ENCODE assay signal across 28 cellular contexts in the genomic region with DNA sequence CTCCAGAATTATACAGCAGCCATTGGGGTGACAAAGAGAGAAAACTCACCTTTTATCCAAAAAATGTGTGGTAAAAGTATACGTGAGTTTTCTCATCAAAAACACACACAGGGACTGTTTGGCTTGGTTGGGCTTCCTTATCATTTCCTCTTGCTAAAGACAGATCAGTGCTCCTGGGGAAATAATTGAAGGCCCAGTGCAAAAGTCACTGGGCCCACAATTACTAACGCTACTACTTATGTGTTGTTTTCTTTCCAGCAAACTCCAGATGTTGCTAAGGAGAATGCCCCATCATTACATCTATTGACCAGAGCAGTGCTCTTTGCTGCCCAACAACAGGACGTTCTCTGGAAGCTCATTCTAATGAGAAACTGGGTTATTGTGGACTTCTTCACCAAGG.
"Had no signal": no experiment of that assay in that cellular context is flagged by ENCODE, and none has a peak within 500 bp of the region (broad histone marks: within the 10 kb centered on the region; RNA-seq: fewer than 3 reads in every experiment).

No MANE protein-coding gene starts in this region.

- H3K4me1 ChIP-seq: esophagus squamous epithelium, psoas muscle, right atrium auricular region had no signal

- H3K27me3 ChIP-seq: esophagus squamous epithelium, gastrocnemius medialis, neutrophil, ovary, right atrium auricular region, spleen had no signal

- DNase-seq: activated CD4-positive, alpha-beta T cell treated with anti-CD3 and anti-CD28 coated beads, Interleukin-2, amount 10 ng/mL, durations not matched to agents 7 days and 5 days; activated CD4-positive, CD25-positive, alpha-beta regulatory T cell treated with anti-CD3 and anti-CD28 coated beads, Interleukin-2, amount 50 U/mL, for 72 hours; activated CD8-positive, alpha-beta memory T cell treated with anti-CD3 and anti-CD28 coated beads, Interleukin-2, amount 10 ng/mL, durations not matched to agents 7 days and 5 days; activated CD8-positive, alpha-beta T cell treated with anti-CD3 and anti-CD28 coated beads for 36 hours; activated gamma-delta T cell; aorta; central memory CD4-positive, alpha-beta T cell; effector memory CD4-positive, alpha-beta T cell; esophagus squamous epithelium; gastrocnemius medialis; head of caudate nucleus; islet precursor cell; left colon; midbrain; ovary; psoas muscle; spleen; stimulated activated CD4-positive, alpha-beta T cell treated with anti-CD3 and anti-CD28 coated beads, Interleukin-4, amount 100 ng/mL, for 24 hours; stimulated activated naive CD4-positive, alpha-beta T cell treated with Interleukin-2 at 50 U/mL for 16 hours; SW 1271; T-helper 17 cell; WERI-Rb-1 had no signal

- H3K9me3 Mint-ChIP-seq: activated CD4-positive, alpha-beta T cell treated with anti-CD3 and anti-CD28 coated beads, Interleukin-2, amount 10 ng/mL, durations not matched to agents 7 days and 5 days; activated CD8-positive, alpha-beta T cell treated with anti-CD3 and anti-CD28 coated beads for 36 hours; activated naive CD4-positive, alpha-beta T cell treated with anti-CD3 and anti-CD28 coated beads, Interleukin-2, amount 50 U/mL, for 24 hours; activated T-helper 1 cell treated with anti-CD3 and anti-CD28 coated beads, Interleukin-12 subunit alpha, Interleukin-12 subunit beta, Interleukin-2, Interleukin-4 antibody, amounts not matched to agents 30 ng/mL and 10 ng/mL and 1 ng/mL, durations not matched to agents 14 hours and 24 hours and 36 hours; brain; natural killer cell treated with Interleukin-12 subunit alpha and Interleukin-12 subunit beta and Interleukin-15 and Interleukin-18, amount 100 ng/mL, for 72 hours had no signal

- H3K4me3 Mint-ChIP-seq: activated CD4-positive, alpha-beta T cell treated with anti-CD3 and anti-CD28 coated beads, Interleukin-2, amount 10 ng/mL, durations not matched to agents 7 days and 5 days; activated CD8-positive, alpha-beta memory T cell treated with anti-CD3 and anti-CD28 coated beads, Interleukin-2, amount 10 ng/mL, durations not matched to agents 7 days and 5 days; activated CD8-positive, alpha-beta T cell treated with anti-CD3 and anti-CD28 coated beads for 36 hours; activated naive CD4-positive, alpha-beta T cell treated with anti-CD3 and anti-CD28 coated beads, Interleukin-2, amount 50 U/mL, for 24 hours; brain; natural killer cell treated with Interleukin-12 subunit alpha and Interleukin-12 subunit beta and Interleukin-15 and Interleukin-18, amount 100 ng/mL, for 72 hours; T-helper 17 cell had no signal

- H3K27ac ChIP-seq: esophagus squamous epithelium, neutrophil, ovary, psoas muscle, WERI-Rb-1 had no signal

- H3K27ac Mint-ChIP-seq: activated CD4-positive, alpha-beta T cell treated with anti-CD3 and anti-CD28 coated beads, Interleukin-2, amount 10 ng/mL, durations not matched to agents 7 days and 5 days; activated CD8-positive, alpha-beta T cell treated with anti-CD3 and anti-CD28 coated beads for 36 hours; activated naive CD4-positive, alpha-beta T cell treated with anti-CD3 and anti-CD28 coated beads, Interleukin-2, amount 50 U/mL, for 24 hours; activated T-helper 1 cell treated with anti-CD3 and anti-CD28 coated beads, Interleukin-12 subunit alpha, Interleukin-12 subunit beta, Interleukin-2, Interleukin-4 antibody, amounts not matched to agents 30 ng/mL and 10 ng/mL and 1 ng/mL, durations not matched to agents 14 hours and 24 hours and 36 hours; brain had no signal

- H3K36me3 Mint-ChIP-seq: activated CD8-positive, alpha-beta memory T cell treated with anti-CD3 and anti-CD28 coated beads, Interleukin-2, amount 10 ng/mL, durations not matched to agents 7 days and 5 days; activated naive CD4-positive, alpha-beta T cell treated with anti-CD3 and anti-CD28 coated beads, Interleukin-2, amount 50 U/mL, for 24 hours; brain; natural killer cell treated with Interleukin-12 subunit alpha and Interleukin-12 subunit beta and Interleukin-15 and Interleukin-18, amount 100 ng/mL, for 72 hours had no signal

- ATAC-seq: activated CD8-positive, alpha-beta T cell treated with anti-CD3 and anti-CD28 coated beads for 36 hours; left colon; natural killer cell treated with Interleukin-12 subunit alpha and Interleukin-12 subunit beta and Interleukin-15 and Interleukin-18, amount 100 ng/mL, for 72 hours; psoas muscle; T-helper 17 cell had no signal

- H3K9me3 ChIP-seq: esophagus squamous epithelium, gastrocnemius medialis, neutrophil, ovary, psoas muscle, right atrium auricular region, spleen had no signal

- H3K27me3 Mint-ChIP-seq: activated CD8-positive, alpha-beta memory T cell treated with anti-CD3 and anti-CD28 coated beads, Interleukin-2, amount 10 ng/mL, durations not matched to agents 7 days and 5 days; activated CD8-positive, alpha-beta T cell treated with anti-CD3 and anti-CD28 coated beads for 36 hours; activated naive CD4-positive, alpha-beta T cell treated with anti-CD3 and anti-CD28 coated beads, Interleukin-2, amount 50 U/mL, for 24 hours; T-helper 17 cell had no signal

- H3K4me3 ChIP-seq: esophagus squamous epithelium, gastrocnemius medialis, ovary, psoas muscle, right atrium auricular region, spleen had no signal

- H3K36me3 ChIP-seq: esophagus squamous epithelium, gastrocnemius medialis, neutrophil, ovary, right atrium auricular region, spleen, WERI-Rb-1 had no signal

- H3K4me1 Mint-ChIP-seq: activated naive CD4-positive, alpha-beta T cell treated with anti-CD3 and anti-CD28 coated beads, Interleukin-2, amount 50 U/mL, for 24 hours had no signal
